In the genomic region with DNA sequence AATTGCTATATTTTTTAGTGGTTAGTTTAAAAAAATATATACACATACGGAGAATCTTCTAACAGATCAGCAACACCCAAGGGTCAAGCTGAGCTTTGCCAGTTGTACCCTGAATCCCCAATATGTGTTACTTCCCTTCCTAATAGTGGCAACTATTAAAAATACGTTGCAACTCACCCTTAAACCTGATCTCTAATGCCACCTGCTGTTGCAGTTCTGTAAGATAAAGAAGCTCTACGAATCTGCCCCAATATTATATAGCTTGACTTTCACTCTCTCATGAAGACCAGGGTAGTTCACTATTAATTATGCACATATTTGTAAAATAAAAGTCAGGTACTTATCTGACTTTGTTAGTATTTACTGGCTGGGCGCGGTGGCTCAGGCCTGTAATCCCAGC, we compare ENCODE assay signal across 8 cellular contexts. TPM values are rescaled to one million over a fixed set of nuclear protein-coding genes. Genes with fewer than 3 reads are reported as not detected.
DNase-seq lines count a peak whose midpoint lies in the region; ATAC-seq and TF ChIP-seq lines count a peak whose summit lies in the region.

No MANE protein-coding gene starts in this region.

- H3K9me2 ChIP-seq in GM23248 (ENCODE audit: insufficient read depth), result no peaks in the 10 kb centered on the region

- peaks cover 100% of the 10 kb centered on the region for H3K79me2 ChIP-seq in GM23248 (ENCODE audit: insufficient read depth)

- H2AFZ ChIP-seq in GM23248, result no peak overlapping the region

- H3K36me3 ChIP-seq in GM23248 (ENCODE audit: low read depth) (no peaks in the 10 kb centered on the region), RWPE2 (ENCODE audit: low read depth) (no peaks in the 10 kb centered on the region), tibial nerve (no peaks in the 10 kb centered on the region)

- ATAC-seq in RWPE2 (ENCODE audit: low read depth), result peak; percentile 54; the same call in 2 of the 3 replicates
- ATAC-seq in HG03025 (IDR thresholded peaks at IDR 0.05; ENCODE audit: low FRiP score, unreplicated experiment), result no peak

- H3K27me3 ChIP-seq in GM23248 (replicated peaks; ENCODE audit: insufficient read depth), result no peaks in the 10 kb centered on the region
- H3K27me3 ChIP-seq in RWPE2 (ENCODE audit: insufficient read depth, poor library complexity, severe bottlenecking), result no peaks in the 10 kb centered on the region
- no peaks in the 10 kb centered on the region for H3K27me3 ChIP-seq in tibial nerve

- WGBS in GM23248 (ENCODE audit: low coverage in 1 of 2, low lambda C conversion rate in 2 of 2, missing lambda C conversion rate in 2 of 2), 2 experiments, result 60 to 67% methylated on average over 5 of the region's 5 CpGs
- WGBS in tibial nerve, 2 donors, result 56 to 63% methylated on average over 5 of the region's 5 CpGs

- TF ChIP-seq POLR2A in tibial nerve (IDR thresholded peaks at IDR 0.05), result no peak

- H3K9ac ChIP-seq in GM23248, result no peak overlapping the region

- in situ Hi-C loops in GM23248 (cut with MboI), result no loop called here

- H3K9me3 ChIP-seq in GM23248 (ENCODE audit: low read depth) (no peaks in the 10 kb centered on the region), RWPE2 (ENCODE audit: severe bottlenecking) (no peaks in the 10 kb centered on the region), tibial nerve (no peaks in the 10 kb centered on the region)

- H3K4me3 ChIP-seq in AG10803 (ENCODE audit: low read length) (no peak overlapping the region), GM23248 (no peak overlapping the region), RWPE2 (ENCODE audit: severe bottlenecking) (no peak overlapping the region), tibial nerve (no peak overlapping the region)

- H4K20me1 ChIP-seq in GM23248 (ENCODE audit: insufficient read depth), result peaks cover 11% of the 10 kb centered on the region

- H3K27ac ChIP-seq in GM23248, result no peak overlapping the region
- H3K27ac ChIP-seq in RWPE2 (ENCODE audit: poor library complexity, severe bottlenecking), result no peak overlapping the region
- no peak overlapping the region for H3K27ac ChIP-seq in tibial nerve

- H3F3A ChIP-seq in GM23248 (ENCODE audit: insufficient read depth), result peaks cover 15% of the 10 kb centered on the region

- no peak for TF ChIP-seq EP300 in tibial nerve (IDR thresholded peaks at IDR 0.05)

- H3K4me1 ChIP-seq in GM23248 (ENCODE audit: insufficient read depth) (peaks cover 4% of the 10 kb centered on the region; the same call in 1 of the 2 replicates), RWPE2 (ENCODE audit: insufficient read depth, poor library complexity, severe bottlenecking) (peaks cover 12% of the 10 kb centered on the region), tibial nerve (peaks cover 0 to 56% (median 22%) of the 10 kb centered on the region in 4 donors)

- TF ChIP-seq CTCF in AG10803 (conservative IDR thresholded peaks at IDR 0.05; ENCODE audit: low read length), result peak; percentile 42
- TF ChIP-seq CTCF in RWPE2 (IDR thresholded peaks at IDR 0.05; ENCODE audit: poor library complexity, severe bottlenecking), result peak; percentile 43
- peak in 4 of 5 experiments; percentile 20 to 44 (median 24) for TF ChIP-seq CTCF in tibial nerve (IDR thresholded peaks at IDR 0.05)

- no peak overlapping the region for H3K4me2 ChIP-seq in GM23248 (ENCODE audit: unreplicated experiment)

- DNase-seq in AG10803 (ENCODE audit: low read depth) (peak; percentile 18), GM23248 (peak; percentile 53), RWPE2 (ENCODE audit: low spot score) (no peak), globus pallidus (ENCODE audit: low spot score) (peak; percentile 35), tibial nerve (ENCODE audit: low spot score in 2 of 2) (no peak), OCI-M2 (lab: John Stamatoyannopoulos, UW; ENCODE audit: unreplicated experiment) (no peak)
- DNase-seq in stimulated activated CD4-positive, alpha-beta T cell treated with anti-CD3 and anti-CD28 coated beads, Interleukin-2, amount 100 ng/mL, for 24 hours, result no peak

RNA-seq across cellular contexts. Expression of gene ASH1L, which starts 58.4 kb away (rescaled TPM):
- 18.2 and 20.0 TPM in 2 replicates for total RNA-seq in GM23248 (2014; rRNA removed; shearing (Covaris generic))
- 15.2 and 15.9 TPM in 2 replicates for polyA plus RNA-seq in GM23248 (2016; fragmentation: Nextera tagmentation; extraction: Ambion mirVana)
- total RNA-seq in tibial nerve, result 10 to 100 TPM; 73.7 to 99.6 (median 85.9) TPM

Comparison
In these comparisons a context has a peak if more than half of its experiments do, and no peak if none do; other contexts are left out.
1. DNase-seq: peak in AG10803 (single experiment), GM23248 (single experiment) and globus pallidus (single experiment); none in RWPE2 (single experiment), tibial nerve (0 of 2), stimulated activated CD4-positive, alpha-beta T cell treated with anti-CD3 and anti-CD28 coated beads, Interleukin-2, amount 100 ng/mL, for 24 hours (0 of 2) and OCI-M2 (single experiment).
2. Peak in every context shown above with its lines, with median percentiles within 50 percentile points of each other: CTCF ChIP-seq.